ENCODE assay signal across 8 cellular contexts in the genomic region with DNA sequence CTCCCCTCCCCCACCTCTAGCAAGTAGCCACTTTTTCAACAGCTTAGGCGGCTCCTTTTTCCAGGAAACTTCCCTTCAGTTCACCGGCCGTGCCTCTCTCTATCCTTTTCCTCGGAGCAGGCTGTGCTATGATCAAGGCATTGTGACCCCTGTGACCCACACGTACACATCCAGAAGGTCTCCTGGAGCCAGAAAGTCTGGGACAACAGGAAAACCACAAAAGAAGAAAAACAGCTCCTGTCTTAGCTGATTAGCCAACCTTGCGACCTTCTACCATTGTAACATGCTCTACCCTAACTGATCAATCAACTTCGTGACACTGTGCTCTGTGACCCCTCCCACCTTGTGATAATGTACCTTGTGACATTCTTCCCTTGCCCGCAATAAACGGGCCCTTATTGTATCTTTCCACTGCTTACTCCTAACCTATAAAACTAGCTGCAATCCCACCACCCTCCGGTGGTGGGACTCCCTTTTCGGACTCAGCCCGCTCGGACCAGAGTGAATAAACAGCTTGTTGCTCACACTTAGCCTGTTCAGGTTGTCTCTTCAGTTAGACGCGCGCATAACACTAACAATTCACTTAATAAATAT. TPM values are rescaled to one million over a fixed set of nuclear protein-coding genes. Genes with fewer than 3 reads are reported as not detected.
A peak's percentile ranks its signal among the peaks of the same experiment; 100 is the strongest.
DNase-seq lines count a peak whose midpoint lies in the region; ATAC-seq, FAIRE-seq and TF ChIP-seq lines count a peak whose summit lies in the region.

No MANE protein-coding gene starts in this region.

- 1 to 2% methylated on average over 16 of the region's 16 CpGs for WGBS in pancreas, 2 donors

- TF ChIP-seq CTCF in pancreas (IDR thresholded peaks at IDR 0.05) = peak in 1 of 4 donors; percentile 13

- peaks cover 0 to 8% (median 4%) of the 10 kb centered on the region in 7 donors for H3K9me3 Mint-ChIP-seq in CD4-positive, CD25-positive, alpha-beta regulatory T cell
- peaks cover 3% of the 10 kb centered on the region for H3K9me3 Mint-ChIP-seq in activated naive CD8-positive, alpha-beta T cell treated with anti-CD3 and anti-CD28 coated beads for 36 hours

- peaks cover 33 to 64% (median 49%) of the 10 kb centered on the region in 4 donors for H3K4me1 Mint-ChIP-seq in CD4-positive, CD25-positive, alpha-beta regulatory T cell
- peaks cover 43% of the 10 kb centered on the region for H3K4me1 Mint-ChIP-seq in activated naive CD8-positive, alpha-beta T cell treated with anti-CD3 and anti-CD28 coated beads for 36 hours

- ATAC-seq in CD4-positive, CD25-positive, alpha-beta regulatory T cell (ENCODE audit: low read depth in 2 of 2) = peak in 1 of 2 donors; percentile 9
- ATAC-seq in GM19372 (IDR thresholded peaks at IDR 0.05; ENCODE audit: low read depth, unreplicated experiment) (peak; percentile 42), Right ventricle myocardium superior (ENCODE audit: poor library complexity) (peak; percentile 43), pancreas (peak; percentile 25 to 62 (median 38))

- peaks cover 6% of the 10 kb centered on the region for H3K36me3 Mint-ChIP-seq in CD4-positive, CD25-positive, alpha-beta regulatory T cell
- H3K36me3 Mint-ChIP-seq in activated naive CD8-positive, alpha-beta T cell treated with anti-CD3 and anti-CD28 coated beads for 36 hours = peaks cover 4% of the 10 kb centered on the region

- H3K4me3 ChIP-seq in CD4-positive, CD25-positive, alpha-beta regulatory T cell (ENCODE audit: low read depth, low read length) = peak overlapping the region; percentile 99
- peak overlapping the region; percentile 13 to 54 (median 44) for H3K4me3 ChIP-seq in pancreas

- no peak overlapping the region for H3K27ac ChIP-seq in CD4-positive, CD25-positive, alpha-beta regulatory T cell (ENCODE audit: insufficient read depth, low read length, poor library complexity, severe bottlenecking)
- peak overlapping the region; percentile 28 for H3K27ac ChIP-seq in KOPT-K1 (ENCODE audit: low read depth, low read length, poor library complexity, severe bottlenecking)
- H3K27ac ChIP-seq in pancreas = peak overlapping the region in 2 of 4 donors; percentile 64 to 68

- DNase-seq in CD4-positive, CD25-positive, alpha-beta regulatory T cell = peak; percentile 24 to 74 (median 51)
- DNase-seq in SHP77 treated with DMSO at 0.1 percent for 48 hours (lab: John Stamatoyannopoulos, UW) (peak; percentile 85), Right ventricle myocardium superior (peak; percentile 45), pancreas (peak in 3 of 6 donors; percentile 25 to 55 (median 45)), NCI-H2107 treated with DMSO at 0.1 percent for 48 hours (lab: John Stamatoyannopoulos, UW; ENCODE audit: unreplicated experiment) (no peak)
- peak; percentile 68 for DNase-seq in activated naive CD8-positive, alpha-beta T cell treated with anti-CD3 and anti-CD28 coated beads for 36 hours

- no peak for FAIRE-seq in pancreas (lab: Jason Lieb, UNC)

- intact Hi-C loops in Right ventricle myocardium superior (cut with DNase I) (loop anchor here (5.0 to 10.0 kb wide), 2 partner anchors 39 to 116 kb away; no protein-coding TSS in a partner anchor), pancreas (cut with DNase I) (no loop called here)

- H3K9me3 ChIP-seq in CD4-positive, CD25-positive, alpha-beta regulatory T cell (ENCODE audit: control insufficient read depth in 2 of 2, low read length in 2 of 2) = peaks cover 0 to 1% of the 10 kb centered on the region in 2 experiments
- H3K9me3 ChIP-seq in KOPT-K1 (ENCODE audit: insufficient read depth, low read length, poor library complexity, severe bottlenecking) (no peaks in the 10 kb centered on the region), pancreas (no peaks in the 10 kb centered on the region)

- H3K36me3 ChIP-seq in CD4-positive, CD25-positive, alpha-beta regulatory T cell (ENCODE audit: control insufficient read depth, insufficient read depth, low read length) = no peaks in the 10 kb centered on the region
- no peaks in the 10 kb centered on the region for H3K36me3 ChIP-seq in KOPT-K1 (ENCODE audit: insufficient read depth, low read length)
- no peaks in the 10 kb centered on the region for H3K36me3 ChIP-seq in pancreas

- peak overlapping the region; percentile 92 to 97 (median 93) for H3K4me3 Mint-ChIP-seq in CD4-positive, CD25-positive, alpha-beta regulatory T cell
- peak overlapping the region; percentile 84 for H3K4me3 Mint-ChIP-seq in activated naive CD8-positive, alpha-beta T cell treated with anti-CD3 and anti-CD28 coated beads for 36 hours

- peaks cover 83% of the 10 kb centered on the region for H3K27me3 Mint-ChIP-seq in CD4-positive, CD25-positive, alpha-beta regulatory T cell
- peaks cover 68% of the 10 kb centered on the region for H3K27me3 Mint-ChIP-seq in activated naive CD8-positive, alpha-beta T cell treated with anti-CD3 and anti-CD28 coated beads for 36 hours

- H3K27me3 ChIP-seq in CD4-positive, CD25-positive, alpha-beta regulatory T cell (ENCODE audit: control insufficient read depth, insufficient read depth, low read length) = peaks cover 30% of the 10 kb centered on the region
- H3K27me3 ChIP-seq in pancreas = peaks cover 0 to 8% (median 2%) of the 10 kb centered on the region in 4 donors

- H3K4me1 ChIP-seq in CD4-positive, CD25-positive, alpha-beta regulatory T cell (ENCODE audit: control insufficient read depth, insufficient read depth, low read length, poor library complexity, severe bottlenecking) = peaks cover 19% of the 10 kb centered on the region
- peaks cover 0 to 6% (median 0%) of the 10 kb centered on the region in 3 donors for H3K4me1 ChIP-seq in pancreas

- peak overlapping the region; percentile 67 to 97 (median 86) for H3K27ac Mint-ChIP-seq in CD4-positive, CD25-positive, alpha-beta regulatory T cell
- H3K27ac Mint-ChIP-seq in activated naive CD8-positive, alpha-beta T cell treated with anti-CD3 and anti-CD28 coated beads for 36 hours = peak overlapping the region; percentile 71

RNA-seq across cellular contexts. Expression of a gene that starts 24.2 kb away (rescaled TPM):
- total RNA-seq in CD4-positive, CD25-positive, alpha-beta regulatory T cell = not detected
- under 1 TPM in 2 of 4 donors, not detected in 2; 0.13 to 0.54 TPM for polyA plus RNA-seq in CD4-positive, CD25-positive, alpha-beta regulatory T cell
- 1 to 10 TPM; 1.0 TPM for total RNA-seq in activated naive CD8-positive, alpha-beta T cell treated with anti-CD3 and anti-CD28 coated beads for 36 hours
- 0.08 TPM for total RNA-seq in Right ventricle myocardium superior
- 1 to 10 TPM in 1 of 6 donors, under 1 TPM in 5; 0.19 to 1.2 (median 0.35) TPM for total RNA-seq in pancreas
- 1 to 10 TPM in 1 of 2 donors, under 1 TPM in 1; 0.92 to 1.1 TPM for polyA plus RNA-seq in pancreas

RNA-seq across cellular contexts. Expression of a gene that starts 57.1 kb away (rescaled TPM):
- 23.5 TPM for total RNA-seq in CD4-positive, CD25-positive, alpha-beta regulatory T cell
- 10 to 100 TPM; 46.2 to 76.4 (median 59.4) TPM for polyA plus RNA-seq in CD4-positive, CD25-positive, alpha-beta regulatory T cell
- total RNA-seq in activated naive CD8-positive, alpha-beta T cell treated with anti-CD3 and anti-CD28 coated beads for 36 hours = 10 to 100 TPM; 51.5 to 52.3 TPM
- 15.7 TPM for total RNA-seq in Right ventricle myocardium superior
- 10 to 100 TPM; 24.1 to 33.6 (median 28.4) TPM for total RNA-seq in pancreas
- 10 to 100 TPM; 41.8 to 43.3 TPM for polyA plus RNA-seq in pancreas
